ENCODE assay signal across 8 cellular contexts in the genomic region with DNA sequence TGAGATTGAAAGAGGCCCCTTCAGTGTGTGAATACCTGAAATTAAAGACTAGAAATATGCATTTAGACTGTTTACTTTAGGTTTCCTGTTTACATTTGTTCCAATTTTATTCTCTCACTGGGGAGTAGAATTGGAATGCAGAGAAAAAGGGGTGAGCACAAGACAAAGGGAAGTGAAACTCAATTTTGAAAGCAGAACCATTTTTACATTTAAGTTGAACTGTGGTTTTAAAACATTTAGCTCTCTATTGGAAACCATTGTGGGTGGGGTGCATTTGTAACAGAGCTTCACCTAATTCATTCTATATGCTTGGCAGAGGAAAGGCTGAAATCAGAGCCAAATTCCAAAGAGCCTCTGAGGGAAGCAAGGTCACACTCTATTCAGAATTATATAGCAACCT.
DNase-seq lines count a peak whose midpoint lies in the region; ATAC-seq and TF ChIP-seq lines count a peak whose summit lies in the region.
"Had no signal": no experiment of that assay in that cellular context is flagged by ENCODE, and none has a peak within 500 bp of the region (broad histone marks: within the 10 kb centered on the region; RNA-seq: fewer than 3 reads in every experiment).

No MANE protein-coding gene starts in this region.

- H3K9me3 ChIP-seq in OCI-LY3 (ENCODE audit: insufficient read depth, low read length) (no peaks in the 10 kb centered on the region), trophoblast cell (ENCODE audit: insufficient read depth, low read depth, low read length) (no peaks in the 10 kb centered on the region)

- no peak overlapping the region for H2BK120ac ChIP-seq in trophoblast cell (ENCODE audit: insufficient read depth, low read length, poor library complexity)

- H2BK5ac ChIP-seq in trophoblast cell (ENCODE audit: low read depth, low read length, poor library complexity), result no peak overlapping the region

- peak; percentile 63 for ATAC-seq in GM19324 (IDR thresholded peaks at IDR 0.05; ENCODE audit: low FRiP score, unreplicated experiment)
- ATAC-seq in HG02943 (IDR thresholded peaks at IDR 0.05; ENCODE audit: low read depth, unreplicated experiment), result peak; percentile 53
- ATAC-seq in Right ventricle myocardium inferior, result no peak

- DNase-seq in trophoblast cell, result no peak
- no peak for DNase-seq in cardiac septum (ENCODE audit: low spot score)
- DNase-seq in stimulated activated CD4-positive, alpha-beta T cell treated with anti-CD3 and anti-CD28 coated beads, Interleukin-15, amount 100 ng/mL, for 24 hours, result no peak
- no peak for DNase-seq in Right ventricle myocardium inferior (ENCODE audit: missing footprints)
- DNase-seq: immature natural killer cell had no signal

- no peaks in the 10 kb centered on the region for H4K20me1 ChIP-seq in OCI-LY3 (ENCODE audit: insufficient read depth, low read length)

- intact Hi-C loops in cardiac septum (cut with DNase I) (no loop called here), Right ventricle myocardium inferior (cut with DNase I) (no loop called here)

- H3K14ac ChIP-seq in trophoblast cell (ENCODE audit: low read length), result no peak overlapping the region

- H4K91ac ChIP-seq in trophoblast cell (ENCODE audit: low read depth, low read length), result peak overlapping the region; percentile 47

- H3K27ac ChIP-seq in OCI-LY3 (ENCODE audit: low read length) (peak overlapping the region; percentile 59), trophoblast cell (ENCODE audit: low read depth, low read length) (no peak overlapping the region)

- H3K4ac ChIP-seq in trophoblast cell (ENCODE audit: low read depth, low read length), result no peak overlapping the region

- H3K79me1 ChIP-seq in trophoblast cell (ENCODE audit: low read length), result no peaks in the 10 kb centered on the region

- no peak overlapping the region for H3K23ac ChIP-seq in trophoblast cell (ENCODE audit: low read length)

- peak overlapping the region; percentile 25 for H3K4me3 ChIP-seq in OCI-LY3 (ENCODE audit: low read length)
- no peak overlapping the region for H3K4me3 ChIP-seq in trophoblast cell (ENCODE audit: low read depth, low read length)

- H3K36me3 ChIP-seq in OCI-LY3 (replicated peaks; ENCODE audit: low read depth, low read length) (no peaks in the 10 kb centered on the region), trophoblast cell (ENCODE audit: control insufficient read depth in 1 of 2, insufficient read depth in 2 of 2, low read length in 2 of 2) (no peaks in the 10 kb centered on the region)

- H2AFZ ChIP-seq in OCI-LY3 (ENCODE audit: low read depth, low read length) (0 out of 2 replicates have a peak overlapping the region, but pooled peaks have one; percentile 25), trophoblast cell (ENCODE audit: insufficient read depth, low read length, poor library complexity) (no peak overlapping the region)

- no peak for TF ChIP-seq CTCF in OCI-LY3 (IDR thresholded peaks at IDR 0.05; ENCODE audit: low read depth, low read length)

- H3K4me1 ChIP-seq in OCI-LY3 (ENCODE audit: low read length), result peaks cover 66% of the 10 kb centered on the region
- H3K4me1 ChIP-seq in trophoblast cell (ENCODE audit: control insufficient read depth in 1 of 2, insufficient read depth in 2 of 2, low read length in 2 of 2), result no peaks in the 10 kb centered on the region

- no peak overlapping the region for H2AK5ac ChIP-seq in trophoblast cell (ENCODE audit: low read length)

- H3K27me3 ChIP-seq in OCI-LY3 (ENCODE audit: low read depth, low read length) (no peaks in the 10 kb centered on the region), trophoblast cell (ENCODE audit: insufficient read depth, low read length) (no peaks in the 10 kb centered on the region)

- H4K12ac ChIP-seq in trophoblast cell (ENCODE audit: low read depth, low read length), result no peak overlapping the region

- no peak overlapping the region for H3K18ac ChIP-seq in trophoblast cell (ENCODE audit: low read length)

- H3K79me2 ChIP-seq in OCI-LY3 (ENCODE audit: low read length) (no peaks in the 10 kb centered on the region), trophoblast cell (ENCODE audit: control insufficient read depth, insufficient read depth, low read length, poor library complexity) (no peaks in the 10 kb centered on the region)

- peak overlapping the region; percentile 60 for H3K4me2 ChIP-seq in OCI-LY3 (ENCODE audit: low read length)
- no peak overlapping the region for H3K4me2 ChIP-seq in trophoblast cell (ENCODE audit: low read length)

- no peak overlapping the region for H4K8ac ChIP-seq in trophoblast cell (ENCODE audit: low read depth, low read length)

- no peak overlapping the region for H2BK12ac ChIP-seq in trophoblast cell (ENCODE audit: low read length)

- H3K9ac ChIP-seq in OCI-LY3 (ENCODE audit: low read length), result peak overlapping the region; percentile 17; the same call in 1 of the 2 replicates
- H3K9ac ChIP-seq in trophoblast cell (ENCODE audit: low read length), result no peak overlapping the region
